Comparison of ENCODE assay signal across 7 cellular contexts in the genomic region with DNA sequence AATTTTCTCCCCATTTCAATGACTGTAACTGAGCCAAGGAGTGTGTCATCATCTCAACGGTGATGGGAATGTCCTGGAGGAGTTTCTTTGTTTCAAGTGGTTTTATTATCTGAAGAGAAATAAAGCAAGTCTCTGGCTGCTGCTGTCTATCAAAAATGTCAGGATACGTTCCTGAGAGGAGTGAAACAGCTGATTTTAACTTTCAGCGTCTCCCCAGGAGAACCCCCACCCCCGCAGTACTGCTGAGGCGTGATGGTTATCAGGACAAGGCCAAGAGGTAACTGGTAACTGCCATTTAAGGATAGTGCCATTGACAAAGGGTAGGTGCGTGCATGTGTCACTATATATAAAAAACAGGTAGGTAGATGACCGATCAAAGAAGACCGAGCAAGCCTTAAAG.
"Had no signal": no experiment of that assay in that cellular context is flagged by ENCODE, and none has a peak within 500 bp of the region (broad histone marks: within the 10 kb centered on the region; RNA-seq: fewer than 3 reads in every experiment).

No MANE protein-coding gene starts in this region.

- H3K27ac Mint-ChIP-seq: H9 had no signal

- FAIRE-seq: H54, HTR-8/SVneo had no signal

- DNase-seq: GM23248, GOT3, H9, HCEC 1CT, IMR-90 had no signal

- H3K4me3 Mint-ChIP-seq: H9 had no signal

- H3K4me3 ChIP-seq: GM23248 had no signal

- H3K9ac ChIP-seq: GM23248 had no signal

- H2AFZ ChIP-seq: GM23248 had no signal

- H3K9me3 Mint-ChIP-seq: H9 had no signal

- H3K27ac ChIP-seq: GM23248 had no signal
